In genomic region chr2:238895361-238895882, GRCh38 we compare ENCODE assay signal across 1 cellular context.
TF ChIP-seq lines count a peak whose summit lies in the region.

No MANE protein-coding gene starts in this region.

TF ChIP-seq in IMR-90, 13 proteins besides CTCF, POLR2A, EP300 and RAD21 (continued from another document):
- TF ChIP-seq FOS (IDR thresholded peaks at IDR 0.05; ENCODE audit: low read depth, low read length) (no peak), BHLHE40 (IDR thresholded peaks at IDR 0.05; ENCODE audit: low read depth, low read length) (no peak), MAZ (IDR thresholded peaks at IDR 0.05; ENCODE audit: borderline replicate concordance, low read depth, low read length) (no peak), RFX5 (IDR thresholded peaks at IDR 0.05; ENCODE audit: low read depth, low read length) (no peak), NFE2L2 (IDR thresholded peaks at IDR 0.05; ENCODE audit: low read depth, low read length) (no peak), MXI1 (IDR thresholded peaks at IDR 0.05; ENCODE audit: borderline replicate concordance, low read depth, low read length) (no peak), ELK1 (IDR thresholded peaks at IDR 0.05; ENCODE audit: borderline replicate concordance, low read depth, low read length) (no peak)
